9 cellular contexts compared by ENCODE assay signal in genomic region chr11:774873-775592, GRCh38. TPM values are rescaled to one million over a fixed set of nuclear protein-coding genes. Genes with fewer than 3 reads are reported as not detected.
A peak's percentile ranks its signal among the peaks of the same experiment; 100 is the strongest.
DNase-seq lines count a peak whose midpoint lies in the region; ATAC-seq, FAIRE-seq and TF ChIP-seq lines count a peak whose summit lies in the region.
"Had no signal": no experiment of that assay in that cellular context is flagged by ENCODE, and none has a peak within 500 bp of the region (broad histone marks: within the 10 kb centered on the region; RNA-seq: fewer than 3 reads in every experiment).

No MANE protein-coding gene starts in this region.

- H3K9me3 ChIP-seq in fibroblast of lung (ENCODE audit: control insufficient read depth, insufficient read depth, low read depth, low read length): no peaks in the 10 kb centered on the region

- FAIRE-seq in urothelium cell line (lab: Jason Lieb, UNC): no peak

- H3K4me3 ChIP-seq in fibroblast of lung (replicated peaks in 1 of 4; ENCODE audit: control extremely low read depth in 1 of 4, insufficient read depth in 1 of 4, low read depth in 3 of 4, low read length in 4 of 4): peak overlapping the region in 3 of 4 experiments; percentile 0 to 78 (median 67)

- no peak for ATAC-seq in activated T-cell treated with anti-CD3 and anti-CD28 coated beads, Interleukin-2, amount 50 U/mL, for 4 hours
- ATAC-seq in stimulated activated naive B cell treated with anti-CD40 and anti-IgM and Interleukin-4, amounts not matched to agents 10 μg/mL and 1 μg/mL and 100 μg/mL, for 72 hours (replicated peaks): no peak
- ATAC-seq in HG02610 (IDR thresholded peaks at IDR 0.05; ENCODE audit: unreplicated experiment) (no peak), HG03175 (IDR thresholded peaks at IDR 0.05; ENCODE audit: unreplicated experiment) (no peak)

- H3K4me3 Mint-ChIP-seq in activated T-cell treated with anti-CD3 and anti-CD28 coated beads, Interleukin-2, amount 50 U/mL, for 4 hours: peak overlapping the region; percentile 76
- H3K4me3 Mint-ChIP-seq in stimulated activated naive B cell treated with anti-CD40 and anti-IgM and Interleukin-4, amounts not matched to agents 10 μg/mL and 1 μg/mL and 100 μg/mL, for 72 hours: peak overlapping the region; percentile 29 to 54

- no peaks in the 10 kb centered on the region for H4K20me1 ChIP-seq in fibroblast of lung (ENCODE audit: control insufficient read depth, extremely low read depth, insufficient read depth, low read length)

- peak overlapping the region; percentile 69 for H3K27ac Mint-ChIP-seq in stimulated activated naive B cell treated with anti-CD40 and anti-IgM and Interleukin-4, amounts not matched to agents 10 μg/mL and 1 μg/mL and 100 μg/mL, for 72 hours

- H3K36me3 Mint-ChIP-seq in activated T-cell treated with anti-CD3 and anti-CD28 coated beads, Interleukin-2, amount 50 U/mL, for 4 hours (ENCODE audit: insufficient read depth): peaks cover 2% of the 10 kb centered on the region
- peaks cover 20 to 21% of the 10 kb centered on the region in 2 donors for H3K36me3 Mint-ChIP-seq in stimulated activated naive B cell treated with anti-CD40 and anti-IgM and Interleukin-4, amounts not matched to agents 10 μg/mL and 1 μg/mL and 100 μg/mL, for 72 hours

- H3K27me3 Mint-ChIP-seq in activated T-cell treated with anti-CD3 and anti-CD28 coated beads, Interleukin-2, amount 50 U/mL, for 4 hours (ENCODE audit: low read depth): no peaks in the 10 kb centered on the region
- no peaks in the 10 kb centered on the region for H3K27me3 Mint-ChIP-seq in stimulated activated naive B cell treated with anti-CD40 and anti-IgM and Interleukin-4, amounts not matched to agents 10 μg/mL and 1 μg/mL and 100 μg/mL, for 72 hours

- no peaks in the 10 kb centered on the region for H3K9me3 Mint-ChIP-seq in activated T-cell treated with anti-CD3 and anti-CD28 coated beads, Interleukin-2, amount 50 U/mL, for 4 hours
- H3K9me3 Mint-ChIP-seq in stimulated activated naive B cell treated with anti-CD40 and anti-IgM and Interleukin-4, amounts not matched to agents 10 μg/mL and 1 μg/mL and 100 μg/mL, for 72 hours: no peaks in the 10 kb centered on the region

- no peaks in the 10 kb centered on the region for H3K27me3 ChIP-seq in fibroblast of lung (ENCODE audit: control insufficient read depth, insufficient read depth, low read length)
- H3K27me3 ChIP-seq: dorsolateral prefrontal cortex had no signal

- no peaks in the 10 kb centered on the region for H3K4me1 ChIP-seq in fibroblast of lung (ENCODE audit: control insufficient read depth, extremely low read depth, insufficient read depth, low read length)

- no peak overlapping the region for H2AFZ ChIP-seq in fibroblast of lung (ENCODE audit: low read length)

- DNase-seq in activated T-cell treated with anti-CD3 and anti-CD28 coated beads, Interleukin-2, amount 50 U/mL, for 4 hours: no peak
- DNase-seq in activated T-cell treated with anti-CD3 and anti-CD28 coated beads for 4 hours: no peak
- peak in 1 of 2 donors; percentile 61 for DNase-seq in fibroblast of lung (ENCODE audit: low read depth in 2 of 2)
- no peak for DNase-seq in stimulated activated naive B cell treated with anti-CD40 and anti-IgM and Interleukin-4, amounts not matched to agents 10 μg/mL and 1 μg/mL and 100 μg/mL, for 72 hours
- no peak for DNase-seq in urothelium cell line (ENCODE audit: low spot score)

- peaks cover 27% of the 10 kb centered on the region for H3K4me1 Mint-ChIP-seq in activated T-cell treated with anti-CD3 and anti-CD28 coated beads, Interleukin-2, amount 50 U/mL, for 4 hours (ENCODE audit: low read depth)
- H3K4me1 Mint-ChIP-seq in stimulated activated naive B cell treated with anti-CD40 and anti-IgM and Interleukin-4, amounts not matched to agents 10 μg/mL and 1 μg/mL and 100 μg/mL, for 72 hours: peaks cover 15 to 47% of the 10 kb centered on the region in 2 donors

- H3K36me3 ChIP-seq in fibroblast of lung (ENCODE audit: control insufficient read depth, insufficient read depth, low read length): peaks cover 31% of the 10 kb centered on the region

- no peak for TF ChIP-seq CTCF in VCaP (conservative IDR thresholded peaks at IDR 0.05)
- TF ChIP-seq CTCF in fibroblast of lung (conservative IDR thresholded peaks at IDR 0.05 in 1 of 2, IDR thresholded peaks at IDR 0.05 in 1 of 2; ENCODE audit: low read depth in 1 of 2, low read length in 2 of 2): no peak

- H3K9ac ChIP-seq in fibroblast of lung (ENCODE audit: insufficient read depth, low read length): no peak overlapping the region

- H3K4me2 ChIP-seq in fibroblast of lung (ENCODE audit: extremely low read depth, insufficient read depth, low read length): peak overlapping the region; percentile 64

- H3K79me2 ChIP-seq in fibroblast of lung (ENCODE audit: control insufficient read depth, insufficient read depth, low read length): peaks cover 70% of the 10 kb centered on the region

- peak overlapping the region; percentile 84; the same call in 1 of the 2 replicates for H3K27ac ChIP-seq in VCaP
- H3K27ac ChIP-seq in fibroblast of lung (ENCODE audit: insufficient read depth, low read length): peak overlapping the region; percentile 0

RNA-seq across cellular contexts. Expression of gene GATD1, which starts 2.3 kb away (rescaled TPM):
- total RNA-seq in activated T-cell treated with anti-CD3 and anti-CD28 coated beads, Interleukin-2, amount 50 U/mL, for 4 hours: 10 to 100 TPM; 48.3 to 49.8 (median 49.7) TPM
- 19.0 and 20.3 TPM in 2 replicates for total RNA-seq in fibroblast of lung
- 13.9 and 14.7 TPM in 2 replicates for polyA plus RNA-seq in fibroblast of lung
- 29.3 and 31.6 TPM in 2 replicates for polyA plus RNA-seq in fibroblast of lung (2012)
- 25.6 and 62.3 TPM in 2 replicates for polyA minus RNA-seq in fibroblast of lung (ENCODE audit: low replicate concordance)

RNA-seq across cellular contexts. Expression of gene CEND1, which starts 14.9 kb away (rescaled TPM):
- total RNA-seq in activated T-cell treated with anti-CD3 and anti-CD28 coated beads, Interleukin-2, amount 50 U/mL, for 4 hours: 1 to 10 TPM; 1.6 to 1.8 (median 1.7) TPM
- 0.26 and 1.3 TPM in 2 replicates for total RNA-seq in fibroblast of lung
- polyA plus RNA-seq in fibroblast of lung: 0.25 and 0.71 TPM in 2 replicates
- polyA plus RNA-seq in fibroblast of lung (2012): 5.1 and 18.3 TPM in 2 replicates
- polyA minus RNA-seq in fibroblast of lung (ENCODE audit: low replicate concordance): 0.47 and 0.93 TPM in 2 replicates

RNA-seq across cellular contexts. Expression of gene SLC25A22, which starts 23.0 kb away (rescaled TPM):
- total RNA-seq in activated T-cell treated with anti-CD3 and anti-CD28 coated beads, Interleukin-2, amount 50 U/mL, for 4 hours: 100 to 1,000 TPM; 156 to 166 (median 161) TPM
- 8.0 and 9.9 TPM in 2 replicates for total RNA-seq in fibroblast of lung
- polyA plus RNA-seq in fibroblast of lung: 10.4 and 19.9 TPM in 2 replicates
- 13.7 and 28.7 TPM in 2 replicates for polyA plus RNA-seq in fibroblast of lung (2012)
- 13.5 and 24.9 TPM in 2 replicates for polyA minus RNA-seq in fibroblast of lung (ENCODE audit: low replicate concordance)

RNA-seq across cellular contexts. Expression of gene TALDO1, which starts 27.8 kb away (rescaled TPM):
- 100 to 1,000 TPM; 281 to 316 (median 313) TPM for total RNA-seq in activated T-cell treated with anti-CD3 and anti-CD28 coated beads, Interleukin-2, amount 50 U/mL, for 4 hours
- total RNA-seq in fibroblast of lung: 99.4 and 150 TPM in 2 replicates
- polyA plus RNA-seq in fibroblast of lung: 136 and 189 TPM in 2 replicates
- 195 and 256 TPM in 2 replicates for polyA plus RNA-seq in fibroblast of lung (2012)
- 106 and 171 TPM in 2 replicates for polyA minus RNA-seq in fibroblast of lung (ENCODE audit: low replicate concordance)

RNA-seq across cellular contexts. Expression of gene PIDD1, which starts 30.0 kb away (rescaled TPM):
- 10 to 100 TPM; 12.6 to 18.4 (median 17.5) TPM for total RNA-seq in activated T-cell treated with anti-CD3 and anti-CD28 coated beads, Interleukin-2, amount 50 U/mL, for 4 hours
- 7.4 and 14.2 TPM in 2 replicates for total RNA-seq in fibroblast of lung
- 2.2 and 3.8 TPM in 2 replicates for polyA plus RNA-seq in fibroblast of lung
- 4.6 and 11.9 TPM in 2 replicates for polyA plus RNA-seq in fibroblast of lung (2012)
- polyA minus RNA-seq in fibroblast of lung (ENCODE audit: low replicate concordance): 5.1 and 12.4 TPM in 2 replicates

Comparison
In these comparisons a context has a peak if more than half of its experiments do, and no peak if none do; other contexts are left out.
1. RNA of gene SLC25A22, which starts 23.0 kb away (total RNA-seq): 156 to 166 TPM in activated T-cell treated with anti-CD3 and anti-CD28 coated beads, Interleukin-2, amount 50 U/mL, for 4 hours; 8.0 to 9.9 TPM in fibroblast of lung; every median in the first group is over 10 times any median in the second.